Comparison of ENCODE assay signal across 8 cellular contexts in the genomic region with DNA sequence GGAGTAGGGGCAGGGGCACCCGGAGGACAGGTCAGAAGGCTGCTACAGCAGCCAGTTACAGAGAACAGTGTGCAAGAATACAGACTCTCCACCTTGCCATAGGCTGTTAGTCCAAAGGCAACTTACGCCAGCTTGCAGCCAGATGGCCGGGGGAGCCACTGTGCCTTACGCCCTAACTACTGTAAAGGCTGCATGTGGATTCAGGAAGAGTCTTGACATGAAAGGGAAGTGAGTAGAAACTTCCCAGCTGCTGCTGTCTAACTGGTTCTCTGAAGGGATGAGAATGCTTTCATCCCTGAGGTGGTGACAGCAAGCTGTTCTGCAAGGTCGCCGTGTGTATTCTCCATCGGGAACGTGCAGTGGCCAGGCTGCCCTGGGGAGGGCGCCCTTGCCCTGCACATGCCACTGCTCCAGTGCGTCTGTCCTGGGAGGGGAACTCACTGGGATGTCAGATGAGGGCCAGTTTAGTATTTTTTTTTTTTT. TPM values are rescaled to one million over a fixed set of nuclear protein-coding genes. Genes with fewer than 3 reads are reported as not detected.
DNase-seq lines count a peak whose midpoint lies in the region; ATAC-seq and TF ChIP-seq lines count a peak whose summit lies in the region.

No MANE protein-coding gene starts in this region.

- intact Hi-C loops in prostate gland (cut with DNase I): loop anchor here (5.0 kb wide), 1 partner anchor 1333 kb away; no protein-coding TSS in a partner anchor
- intact Hi-C loops in activated T-helper 2 cell treated with anti-CD3 and anti-CD28 coated beads, Interferon-gamma antibody, Interleukin-2, Interleukin-4, amounts not matched to agents 10 μg/mL and 5 μg/mL and 100 μg/mL, durations not matched to agents 14 hours and 24 hours and 36 hours (cut with micrococcal nuclease): loop anchor here (1.0 to 10.0 kb wide), 4 partner anchors 70 to 184 kb away; no protein-coding TSS in a partner anchor

- no peak overlapping the region for H3K9ac ChIP-seq in SU-DHL-6 (ENCODE audit: low read length)

- H4K20me1 ChIP-seq in SU-DHL-6 (ENCODE audit: low read depth, low read length): no peaks in the 10 kb centered on the region

- H3K4me2 ChIP-seq in SU-DHL-6 (ENCODE audit: low read depth, low read length, poor library complexity, severe bottlenecking): no peak overlapping the region

- no peaks in the 10 kb centered on the region for H3K9me3 Mint-ChIP-seq in activated T-helper 2 cell treated with anti-CD3 and anti-CD28 coated beads, Interferon-gamma antibody, Interleukin-2, Interleukin-4, amounts not matched to agents 10 μg/mL and 5 μg/mL and 100 μg/mL, durations not matched to agents 14 hours and 24 hours and 36 hours

- no peaks in the 10 kb centered on the region for H3F3A ChIP-seq in SU-DHL-6 (ENCODE audit: insufficient read depth)

- H3K4me3 Mint-ChIP-seq in activated T-helper 2 cell treated with anti-CD3 and anti-CD28 coated beads, Interferon-gamma antibody, Interleukin-2, Interleukin-4, amounts not matched to agents 10 μg/mL and 5 μg/mL and 100 μg/mL, durations not matched to agents 14 hours and 24 hours and 36 hours (ENCODE audit: low read depth): no peak overlapping the region

- H3K9me3 ChIP-seq in SU-DHL-6 (ENCODE audit: insufficient read depth, low read length) (no peaks in the 10 kb centered on the region), prostate gland (no peaks in the 10 kb centered on the region)

- no peaks in the 10 kb centered on the region for H3K79me2 ChIP-seq in SU-DHL-6 (ENCODE audit: insufficient read depth, low read length)

- no peaks in the 10 kb centered on the region for H3K27me3 Mint-ChIP-seq in activated T-helper 2 cell treated with anti-CD3 and anti-CD28 coated beads, Interferon-gamma antibody, Interleukin-2, Interleukin-4, amounts not matched to agents 10 μg/mL and 5 μg/mL and 100 μg/mL, durations not matched to agents 14 hours and 24 hours and 36 hours (ENCODE audit: low read depth)

- H3K4me3 ChIP-seq in SU-DHL-6 (ENCODE audit: insufficient read depth, low read length, poor library complexity, severe bottlenecking) (no peak overlapping the region), prostate gland (no peak overlapping the region)

- no peaks in the 10 kb centered on the region for H3K9me2 ChIP-seq in SU-DHL-6 (replicated peaks; ENCODE audit: insufficient read depth, low read length)

- H2AFZ ChIP-seq in SU-DHL-6 (ENCODE audit: low read depth, low read length, severe bottlenecking): no peak overlapping the region

- H3K4me1 Mint-ChIP-seq in activated T-helper 2 cell treated with anti-CD3 and anti-CD28 coated beads, Interferon-gamma antibody, Interleukin-2, Interleukin-4, amounts not matched to agents 10 μg/mL and 5 μg/mL and 100 μg/mL, durations not matched to agents 14 hours and 24 hours and 36 hours (ENCODE audit: low read depth): peaks cover 14% of the 10 kb centered on the region

- H3K27ac Mint-ChIP-seq in activated T-helper 2 cell treated with anti-CD3 and anti-CD28 coated beads, Interferon-gamma antibody, Interleukin-2, Interleukin-4, amounts not matched to agents 10 μg/mL and 5 μg/mL and 100 μg/mL, durations not matched to agents 14 hours and 24 hours and 36 hours: no peak overlapping the region

- DNase-seq in AG08395 (ENCODE audit: low spot score): peak; percentile 28
- peak; percentile 38 for DNase-seq in fibroblast of peridontal ligament (ENCODE audit: extremely low read depth)
- DNase-seq in prostate gland (ENCODE audit: low spot score): peak; percentile 41
- no peak for DNase-seq in activated T-helper 2 cell treated with anti-CD3 and anti-CD28 coated beads, Interferon-gamma antibody, Interleukin-2, Interleukin-4, amounts not matched to agents 10 μg/mL and 5 μg/mL and 100 μg/mL, durations not matched to agents 14 hours and 24 hours and 36 hours (ENCODE audit: low spot score)
- DNase-seq in SHP77 treated with DMSO at 0.1 percent for 48 hours (lab: John Stamatoyannopoulos, UW): no peak

- 21% methylated on average over 10 of the region's 10 CpGs for WGBS in prostate gland

- H3K36me3 Mint-ChIP-seq in activated T-helper 2 cell treated with anti-CD3 and anti-CD28 coated beads, Interferon-gamma antibody, Interleukin-2, Interleukin-4, amounts not matched to agents 10 μg/mL and 5 μg/mL and 100 μg/mL, durations not matched to agents 14 hours and 24 hours and 36 hours (ENCODE audit: low read depth): peaks cover 5% of the 10 kb centered on the region

- TF ChIP-seq CTCF in SU-DHL-6 (IDR thresholded peaks at IDR 0.05; ENCODE audit: insufficient read depth, low read length, poor library complexity, severe bottlenecking) (peak; percentile 49), prostate gland (IDR thresholded peaks at IDR 0.05) (peak in 3 of 4 experiments; percentile 52 to 55 (median 53))

- H3K36me3 ChIP-seq in SU-DHL-6 (ENCODE audit: low read length) (no peaks in the 10 kb centered on the region), prostate gland (no peaks in the 10 kb centered on the region)

- peaks cover 8% of the 10 kb centered on the region for H3K4me1 ChIP-seq in prostate gland (replicated peaks)

- H3K27me3 ChIP-seq in SU-DHL-6 (ENCODE audit: low read length): no peaks in the 10 kb centered on the region
- no peaks in the 10 kb centered on the region for H3K27me3 ChIP-seq in prostate gland (replicated peaks; ENCODE audit: insufficient read depth)

- H3K27ac ChIP-seq in SU-DHL-6 (ENCODE audit: low read depth, low read length) (no peak overlapping the region), prostate gland (peak overlapping the region in 1 of 2 donors; percentile 4)

- peak; percentile 55 for ATAC-seq in GM21360 (IDR thresholded peaks at IDR 0.05; ENCODE audit: unreplicated experiment)
- no peak for ATAC-seq in HG03565 (IDR thresholded peaks at IDR 0.05; ENCODE audit: unreplicated experiment)

- TF ChIP-seq POLR2A in prostate gland (IDR thresholded peaks at IDR 0.05): no peak

RNA-seq across cellular contexts. Expression of a gene that starts 46.1 kb away (rescaled TPM):
- total RNA-seq in prostate gland: 10 to 100 TPM; 21.4 to 23.7 TPM
- 45.2 and 48.6 TPM in 2 replicates for total RNA-seq in activated T-helper 2 cell treated with anti-CD3 and anti-CD28 coated beads, Interferon-gamma antibody, Interleukin-2, Interleukin-4, amounts not matched to agents 10 μg/mL and 5 μg/mL and 100 μg/mL, durations not matched to agents 14 hours and 24 hours and 36 hours

RNA-seq across cellular contexts. Expression of a gene that starts 46.7 kb away (rescaled TPM):
- total RNA-seq in prostate gland: 10 to 100 TPM; 11.6 to 19.5 TPM
- 18.4 and 19.7 TPM in 2 replicates for total RNA-seq in activated T-helper 2 cell treated with anti-CD3 and anti-CD28 coated beads, Interferon-gamma antibody, Interleukin-2, Interleukin-4, amounts not matched to agents 10 μg/mL and 5 μg/mL and 100 μg/mL, durations not matched to agents 14 hours and 24 hours and 36 hours

Comparison
In these comparisons a context has a peak if more than half of its experiments do, and no peak if none do; other contexts are left out.
1. DNase-seq: peak in AG08395 (single experiment), fibroblast of peridontal ligament (single experiment) and prostate gland (single experiment); none in activated T-helper 2 cell treated with anti-CD3 and anti-CD28 coated beads, Interferon-gamma antibody, Interleukin-2, Interleukin-4, amounts not matched to agents 10 μg/mL and 5 μg/mL and 100 μg/mL, durations not matched to agents 14 hours and 24 hours and 36 hours (single experiment) and SHP77 treated with DMSO at 0.1 percent for 48 hours (single experiment).